16 cellular contexts compared by ENCODE assay signal in genomic region chr13:48874165-48874564, GRCh38.
"Had no signal": no experiment of that assay in that cellular context is flagged by ENCODE, and none has a peak within 500 bp of the region (broad histone marks: within the 10 kb centered on the region; RNA-seq: fewer than 3 reads in every experiment).

No MANE protein-coding gene starts in this region.

- FAIRE-seq: keratinocyte, TTC549 had no signal

- H3K27ac ChIP-seq: breast epithelium, dorsolateral prefrontal cortex, foreskin keratinocyte, lower lobe of right lung, parathyroid adenoma, tibial nerve had no signal

- H3K4me1 ChIP-seq: breast epithelium, lower lobe of right lung, parathyroid adenoma, tibial nerve had no signal

- H3K9ac ChIP-seq: parathyroid adenoma had no signal

- H3K36me3 ChIP-seq: breast epithelium, lower lobe of right lung, tibial nerve had no signal

- H3K4me3 ChIP-seq: breast epithelium, dorsolateral prefrontal cortex, lower lobe of right lung, tibial nerve had no signal

- H3K27me3 ChIP-seq: breast epithelium, tibial nerve had no signal

- H3K9me3 ChIP-seq: breast epithelium, lower lobe of right lung, tibial nerve had no signal

- ATAC-seq: lower lobe of right lung; naive thymus-derived CD4-positive, alpha-beta T cell; T-helper 17 cell had no signal

- DNase-seq: activated CD4-positive, alpha-beta memory T cell treated with anti-CD3 and anti-CD28 coated beads for 36 hours; activated CD4-positive, CD25-positive, alpha-beta regulatory T cell treated with anti-CD3 and anti-CD28 coated beads, Interleukin-2, amount 50 U/mL, for 72 hours; activated naive CD4-positive, alpha-beta T cell; aorta; dorsolateral prefrontal cortex; head of caudate nucleus; lower lobe of right lung; midbrain; naive thymus-derived CD4-positive, alpha-beta T cell; T-helper 17 cell had no signal
